In the genomic region with DNA sequence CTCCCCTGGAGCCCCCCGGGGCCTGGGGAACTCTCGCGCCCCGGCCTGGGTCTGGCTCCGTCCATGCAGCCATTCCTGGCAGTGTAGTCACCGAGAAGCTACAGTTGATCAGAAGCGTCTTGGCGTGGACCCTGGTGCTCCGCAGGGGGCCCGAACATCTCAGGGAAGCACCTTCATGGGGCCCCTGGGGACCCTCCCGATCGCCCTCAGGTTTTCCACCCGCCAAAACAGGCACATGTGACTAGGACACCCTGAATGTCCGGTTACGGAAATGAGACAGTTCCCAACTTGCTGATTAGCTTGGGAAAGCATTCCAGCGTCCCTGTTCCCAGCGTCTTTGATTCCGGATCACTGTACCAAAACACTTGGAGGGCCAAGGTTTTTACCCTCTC, we compare ENCODE assay signal across 7 cellular contexts. TPM values are rescaled to one million over a fixed set of nuclear protein-coding genes. Genes with fewer than 3 reads are reported as not detected.
DNase-seq lines count a peak whose midpoint lies in the region; ATAC-seq and TF ChIP-seq lines count a peak whose summit lies in the region.

No MANE protein-coding gene starts in this region.

- H3K4me3 ChIP-seq in GM06990 (replicated peaks; ENCODE audit: low read depth, low read length) = peak overlapping the region; percentile 72
- H3K4me3 ChIP-seq in Karpas-422 (ENCODE audit: low read length) = peak overlapping the region; percentile 91
- H3K4me3 ChIP-seq in neural progenitor cell = peak overlapping the region; percentile 71

- H3K27ac ChIP-seq in Karpas-422 (ENCODE audit: low read length) = peak overlapping the region; percentile 82
- peak overlapping the region; percentile 70 for H3K27ac ChIP-seq in foreskin keratinocyte
- H3K27ac ChIP-seq in neural progenitor cell = no peak overlapping the region

- peak overlapping the region; percentile 99 for H3K27ac Mint-ChIP-seq in activated T-cell treated with anti-CD3 and anti-CD28 coated beads, Interleukin-2, amount 50 U/mL, for 24 hours
- H3K27ac Mint-ChIP-seq in neural progenitor cell = no peak overlapping the region

- no peaks in the 10 kb centered on the region for H3K9me2 ChIP-seq in Karpas-422 (replicated peaks; ENCODE audit: insufficient read depth, low read length)

- H3K27me3 ChIP-seq in GM06990 (replicated peaks; ENCODE audit: control insufficient read depth, insufficient read depth, low read length) (no peaks in the 10 kb centered on the region), Karpas-422 (ENCODE audit: low read length) (no peaks in the 10 kb centered on the region), foreskin keratinocyte (no peaks in the 10 kb centered on the region), neural progenitor cell (no peaks in the 10 kb centered on the region)

- H3K36me3 Mint-ChIP-seq in activated T-cell treated with anti-CD3 and anti-CD28 coated beads, Interleukin-2, amount 50 U/mL, for 24 hours (ENCODE audit: low read depth) = peaks cover 45% of the 10 kb centered on the region
- peaks cover 6% of the 10 kb centered on the region for H3K36me3 Mint-ChIP-seq in neural progenitor cell

- H3K9ac ChIP-seq in Karpas-422 (ENCODE audit: low read length) (peak overlapping the region; percentile 97), neural progenitor cell (peak overlapping the region; percentile 73)

- TF ChIP-seq CTCF in GM06990 (IDR thresholded peaks at IDR 0.05; ENCODE audit: insufficient read depth, low read length, poor library complexity, severe bottlenecking) (no peak), foreskin keratinocyte (conservative IDR thresholded peaks at IDR 0.05) (no peak), neural progenitor cell (IDR thresholded peaks at IDR 0.05) (no peak)

- H3K4me2 ChIP-seq in Karpas-422 (ENCODE audit: low read depth, low read length, poor library complexity, severe bottlenecking) = peak overlapping the region; percentile 91
- H3K4me2 ChIP-seq in neural progenitor cell = peak overlapping the region; percentile 77

- no peaks in the 10 kb centered on the region for H3K9me3 Mint-ChIP-seq in activated T-cell treated with anti-CD3 and anti-CD28 coated beads, Interleukin-2, amount 50 U/mL, for 24 hours
- peaks cover 2% of the 10 kb centered on the region for H3K9me3 Mint-ChIP-seq in neural progenitor cell

- peak overlapping the region; percentile 89 for H3K4me3 Mint-ChIP-seq in activated T-cell treated with anti-CD3 and anti-CD28 coated beads, Interleukin-2, amount 50 U/mL, for 24 hours
- no peak overlapping the region for H3K4me3 Mint-ChIP-seq in neural progenitor cell

- no peaks in the 10 kb centered on the region for H3K27me3 Mint-ChIP-seq in activated T-cell treated with anti-CD3 and anti-CD28 coated beads, Interleukin-2, amount 50 U/mL, for 24 hours
- H3K27me3 Mint-ChIP-seq in neural progenitor cell (ENCODE audit: insufficient read depth, low read depth) = no peaks in the 10 kb centered on the region

- H2AFZ ChIP-seq in Karpas-422 (ENCODE audit: low read length) (peak overlapping the region; percentile 81; the same call in 1 of the 2 replicates), neural progenitor cell (replicated peaks) (peak overlapping the region; percentile 97)

- DNase-seq in GM06990 (ENCODE audit: extremely low read depth, insufficient read length) (no peak), Karpas-422 (peak; percentile 79), foreskin keratinocyte (peak; percentile 25 to 47), neural progenitor cell (ENCODE audit: low spot score) (peak; percentile 18)
- no peak for DNase-seq in activated T-cell treated with anti-CD3 and anti-CD28 coated beads, Interleukin-2, amount 50 U/mL, for 24 hours
- DNase-seq in effector CD8-positive, alpha-beta T cell (lab: John Stamatoyannopoulos, UW) = no peak

- peaks cover 4% of the 10 kb centered on the region for H3F3A ChIP-seq in neural progenitor cell (ENCODE audit: low read depth)

- H3K4me1 Mint-ChIP-seq in activated T-cell treated with anti-CD3 and anti-CD28 coated beads, Interleukin-2, amount 50 U/mL, for 24 hours (ENCODE audit: low read depth) = peaks cover 38% of the 10 kb centered on the region
- H3K4me1 Mint-ChIP-seq in neural progenitor cell = peaks cover 3% of the 10 kb centered on the region

- H4K20me1 ChIP-seq in Karpas-422 (ENCODE audit: insufficient read depth, low read depth, low read length) = no peaks in the 10 kb centered on the region
- no peaks in the 10 kb centered on the region for H4K20me1 ChIP-seq in neural progenitor cell (ENCODE audit: low read depth)

- peaks cover 44% of the 10 kb centered on the region for H3K79me2 ChIP-seq in Karpas-422 (ENCODE audit: low read length)
- H3K79me2 ChIP-seq in neural progenitor cell (ENCODE audit: low read depth) = no peaks in the 10 kb centered on the region

- H3K9me3 ChIP-seq in Karpas-422 (ENCODE audit: low read length) = no peaks in the 10 kb centered on the region
- no peaks in the 10 kb centered on the region for H3K9me3 ChIP-seq in neural progenitor cell (ENCODE audit: low read depth)

- peak; percentile 20 for ATAC-seq in GM21619 (IDR thresholded peaks at IDR 0.05; ENCODE audit: unreplicated experiment)
- peak; percentile 49 for ATAC-seq in foreskin keratinocyte

- H3K36me3 ChIP-seq in GM06990 (ENCODE audit: control insufficient read depth, insufficient read depth, low read length) = no peaks in the 10 kb centered on the region
- peaks cover 30% of the 10 kb centered on the region for H3K36me3 ChIP-seq in Karpas-422 (ENCODE audit: insufficient read depth, low read length)
- no peaks in the 10 kb centered on the region for H3K36me3 ChIP-seq in neural progenitor cell

- H3K4me1 ChIP-seq in Karpas-422 (ENCODE audit: low read length) = peaks cover 59% of the 10 kb centered on the region
- H3K4me1 ChIP-seq in foreskin keratinocyte = peaks cover 9% of the 10 kb centered on the region
- peaks cover 4% of the 10 kb centered on the region for H3K4me1 ChIP-seq in neural progenitor cell

RNA-seq across cellular contexts. Expression of gene FBXO4, which starts 0.5 kb away (rescaled TPM):
- 21.4 and 48.4 TPM in 2 replicates for total RNA-seq in Karpas-422 (2014; rRNA removed; shearing (Covaris generic); ENCODE audit: low replicate concordance)
- total RNA-seq in foreskin keratinocyte (7.6 and 7.8 TPM in 2 replicates), neural progenitor cell (ENCODE audit: low replicate concordance) (5.0 and 15.5 TPM in 2 replicates)
- 6.1 and 6.3 TPM in 2 replicates for polyA plus RNA-seq in foreskin keratinocyte

RNA-seq across cellular contexts. Expression of gene RIMOC1, which starts 21.4 kb away (rescaled TPM):
- 14.0 and 42.9 TPM in 2 replicates for total RNA-seq in Karpas-422 (2014; rRNA removed; shearing (Covaris generic); ENCODE audit: low replicate concordance)
- total RNA-seq in foreskin keratinocyte (16.4 and 17.4 TPM in 2 replicates), neural progenitor cell (ENCODE audit: low replicate concordance) (25.4 and 32.7 TPM in 2 replicates)
- 5.4 and 6.2 TPM in 2 replicates for polyA plus RNA-seq in foreskin keratinocyte

RNA-seq across cellular contexts. Expression of gene OXCT1, which starts 55.3 kb away (rescaled TPM):
- 62.8 and 81.3 TPM in 2 replicates for total RNA-seq in Karpas-422 (2014; rRNA removed; shearing (Covaris generic); ENCODE audit: low replicate concordance)
- total RNA-seq in foreskin keratinocyte = 42.0 and 46.4 TPM in 2 replicates
- polyA plus RNA-seq in foreskin keratinocyte = 18.4 and 23.7 TPM in 2 replicates
- total RNA-seq in neural progenitor cell (ENCODE audit: low replicate concordance) = 32.0 and 39.9 TPM in 2 replicates

Comparison
In these comparisons a context has a peak if more than half of its experiments do, and no peak if none do; other contexts are left out.
1. DNase-seq: peak in Karpas-422 (single experiment), foreskin keratinocyte (2 of 2) and neural progenitor cell (single experiment); none in GM06990 (single experiment), activated T-cell treated with anti-CD3 and anti-CD28 coated beads, Interleukin-2, amount 50 U/mL, for 24 hours (single experiment) and effector CD8-positive, alpha-beta T cell (single experiment).
2. Peak in every context shown above with its lines, with median percentiles within 50 percentile points of each other: H3K4me3 ChIP-seq.